ENCODE assay signal across 17 cellular contexts in the genomic region with DNA sequence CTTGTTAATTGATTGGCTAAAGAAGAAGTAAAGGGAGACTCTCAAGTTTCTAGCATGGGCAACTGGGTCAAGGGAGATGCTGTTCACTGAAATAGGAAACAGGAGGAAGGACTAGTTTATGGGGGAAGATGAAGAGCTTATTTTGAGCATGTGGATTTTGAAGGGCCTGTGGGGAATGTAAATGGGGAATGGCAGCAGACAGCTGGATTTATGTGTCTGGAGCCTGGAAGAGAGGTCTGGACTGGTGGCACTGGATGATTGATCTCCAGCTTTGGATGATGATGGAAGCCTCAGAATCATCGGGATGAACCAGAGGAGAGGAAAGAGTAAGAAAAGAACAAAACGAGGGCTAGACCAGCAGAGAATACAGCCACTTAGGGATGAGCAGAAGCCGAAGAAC.
"Had no signal": no experiment of that assay in that cellular context is flagged by ENCODE, and none has a peak within 500 bp of the region (broad histone marks: within the 10 kb centered on the region; RNA-seq: fewer than 3 reads in every experiment).

No MANE protein-coding gene starts in this region.

- H3K27ac ChIP-seq: esophagus squamous epithelium, ovary, right atrium auricular region, sigmoid colon, suprapubic skin, thyroid gland had no signal

- H3K36me3 ChIP-seq: esophagus squamous epithelium, ovary, right atrium auricular region, sigmoid colon, suprapubic skin, thyroid gland had no signal

- ATAC-seq: effector memory CD8-positive, alpha-beta T cell; left cardiac atrium; naive thymus-derived CD4-positive, alpha-beta T cell; stimulated activated naive CD8-positive, alpha-beta T cell treated with anti-CD3 and anti-CD28 coated beads, Interleukin-15, Interleukin-2, amounts not matched to agents 100 U/mL and 50 U/mL, for 24 hours had no signal

- H3K27me3 ChIP-seq: esophagus squamous epithelium, ovary, right atrium auricular region, sigmoid colon, suprapubic skin, thyroid gland had no signal

- H3K9me3 ChIP-seq: esophagus squamous epithelium, ovary, right atrium auricular region, sigmoid colon, suprapubic skin, thyroid gland had no signal

- H3K4me3 ChIP-seq: esophagus squamous epithelium, ovary, right atrium auricular region, sigmoid colon, suprapubic skin, thyroid gland had no signal

- H3K4me1 ChIP-seq: right atrium auricular region, thyroid gland had no signal

- DNase-seq: effector memory CD8-positive, alpha-beta T cell; esophagus squamous epithelium; foreskin fibroblast; immature natural killer cell; kidney; left cardiac atrium; mesendoderm; naive thymus-derived CD4-positive, alpha-beta T cell; nucleus accumbens; ovary; sigmoid colon; small intestine; stimulated activated CD4-positive, alpha-beta T cell treated with anti-CD3 and anti-CD28 coated beads, Interleukin-2, amount 100 ng/mL, for 48 hours; stimulated activated naive CD8-positive, alpha-beta T cell treated with anti-CD3 and anti-CD28 coated beads, Interleukin-15, Interleukin-2, amounts not matched to agents 100 U/mL and 50 U/mL, for 24 hours; thyroid gland had no signal
